ENCODE assay signal across 2 cellular contexts in the genomic region with DNA sequence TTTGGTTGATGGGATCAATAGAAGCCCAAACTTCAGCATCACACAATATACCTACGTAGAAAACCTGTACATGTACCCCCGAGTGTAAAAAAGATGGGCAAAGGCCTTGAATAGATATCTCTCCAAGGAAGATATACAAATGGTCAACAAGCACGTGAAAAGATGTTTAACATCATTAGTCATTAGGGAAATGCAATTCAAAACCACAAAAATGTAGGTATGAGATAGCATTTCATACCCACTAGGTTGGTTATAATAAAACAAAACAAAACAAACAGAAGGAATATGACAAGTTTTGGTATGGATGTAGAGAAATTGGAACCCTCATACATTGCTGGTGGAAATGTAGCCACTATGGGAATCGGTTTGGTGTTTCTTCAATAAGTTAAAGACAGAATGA.
TF ChIP-seq lines count a peak whose summit lies in the region.

No MANE protein-coding gene starts in this region.

TF ChIP-seq in IMR-90, 13 proteins besides CTCF, POLR2A, EP300 and RAD21:
- TF ChIP-seq NFE2L2 (IDR thresholded peaks at IDR 0.05; ENCODE audit: low read depth, low read length) (no peak), CEBPB (IDR thresholded peaks at IDR 0.05; ENCODE audit: low read depth, low read length) (no peak), BHLHE40 (IDR thresholded peaks at IDR 0.05; ENCODE audit: low read depth, low read length) (peak; percentile 72; the same call in 1 of the 2 replicates)
TF ChIP-seq in IMR-90: peak in this region for 1.

TF ChIP-seq in WTC11, 78 proteins besides CTCF, POLR2A, EP300 and RAD21:
- TF ChIP-seq FOXJ3 (CRISPR knock-in tag; IDR thresholded peaks at IDR 0.05; ENCODE audit: borderline replicate concordance): no peak
